In the genomic region with DNA sequence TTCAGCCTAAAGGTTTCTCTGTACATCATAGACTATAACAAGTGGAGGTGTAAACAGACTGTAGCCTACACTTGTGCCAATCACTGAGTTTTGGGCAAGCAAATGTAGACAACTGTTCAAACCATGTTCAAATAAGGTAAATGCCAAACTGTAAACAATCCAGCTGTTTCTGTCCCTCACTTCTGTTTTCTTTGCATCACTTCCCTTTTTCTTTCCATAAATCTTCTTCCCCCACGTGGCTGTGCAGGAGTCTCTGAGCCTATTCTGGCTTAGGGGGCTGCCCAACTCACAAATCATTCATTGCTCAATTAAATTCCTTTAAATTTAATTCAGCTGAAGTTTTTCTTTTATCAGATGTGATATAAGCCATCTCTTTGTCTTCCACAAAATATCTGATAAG, we compare ENCODE assay signal across 17 cellular contexts.
"Had no signal": no experiment of that assay in that cellular context is flagged by ENCODE, and none has a peak within 500 bp of the region (broad histone marks: within the 10 kb centered on the region; RNA-seq: fewer than 3 reads in every experiment).

No MANE protein-coding gene starts in this region.

- H3K36me3 Mint-ChIP-seq: memory B cell had no signal

- H3K27me3 Mint-ChIP-seq: activated naive CD8-positive, alpha-beta T cell; memory B cell had no signal

- DNase-seq: activated CD4-positive, alpha-beta T cell treated with anti-CD3 and anti-CD28 coated beads, Interleukin-2, amount 50 U/mL, for 1 hour; activated CD8-positive, alpha-beta memory T cell treated with anti-CD3 and anti-CD28 coated beads for 24 hours; activated gamma-delta T cell treated with Interleukin-2 at 50 U/mL for 16 hours; amniotic stem cell; hippocampal formation; left ventricle myocardium inferior; mucosa of descending colon; naive thymus-derived CD4-positive, alpha-beta T cell; posterior cingulate gyrus; stimulated activated CD4-positive, alpha-beta T cell treated with anti-CD3 and anti-CD28 coated beads, Interleukin-15, amount 100 ng/mL, for 24 hours; stimulated activated CD4-positive, alpha-beta T cell treated with anti-CD3 and anti-CD28 coated beads, Interleukin-4, amount 100 ng/mL, for 1 hour; stimulated activated naive CD4-positive, alpha-beta T cell treated with Interleukin-2 at 50 U/mL for 16 hours; substantia nigra; transverse colon had no signal

- H3K27ac Mint-ChIP-seq: activated naive CD8-positive, alpha-beta T cell; memory B cell; naive thymus-derived CD4-positive, alpha-beta T cell had no signal

- H3K4me3 Mint-ChIP-seq: activated naive CD8-positive, alpha-beta T cell; memory B cell; naive thymus-derived CD4-positive, alpha-beta T cell had no signal

- H3K4me1 Mint-ChIP-seq: memory B cell had no signal

- ATAC-seq: esophagus mucosa; mucosa of descending colon; naive thymus-derived CD4-positive, alpha-beta T cell had no signal
